8 cellular contexts compared by ENCODE assay signal in the genomic region with DNA sequence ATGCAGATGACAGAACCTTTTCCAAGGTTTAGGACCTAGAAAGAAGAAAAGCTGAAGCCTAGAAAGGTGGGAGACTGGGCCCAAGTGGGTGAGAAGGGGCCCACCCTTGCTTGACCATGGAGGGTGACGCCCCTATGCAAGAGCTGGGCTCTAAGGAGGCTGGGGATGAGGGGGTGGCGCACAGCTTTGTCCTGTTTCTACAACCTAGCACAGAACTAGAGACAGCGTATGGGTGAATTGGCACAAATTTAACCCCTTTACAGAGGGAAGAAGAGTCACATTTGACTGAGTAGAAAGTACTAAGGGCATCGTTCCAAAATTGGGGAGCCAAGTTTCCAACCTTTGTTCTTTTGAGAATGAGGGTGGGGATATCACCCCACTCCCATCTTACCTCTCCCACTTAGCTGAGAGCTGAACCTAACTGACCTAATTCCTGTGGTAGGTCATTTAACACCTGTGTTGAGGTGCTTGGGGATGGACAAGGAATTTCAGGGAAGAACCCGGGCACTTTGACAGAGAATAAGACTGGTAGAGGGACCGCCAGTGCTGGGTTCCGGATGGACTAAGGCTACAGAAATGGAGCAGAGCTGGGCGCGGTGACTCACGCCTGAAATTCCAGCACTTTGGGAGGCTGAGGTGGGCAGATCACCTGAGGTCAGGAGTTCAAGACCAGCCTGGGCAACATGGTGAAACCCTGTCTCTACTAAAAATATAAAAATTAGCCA. TPM values are rescaled to one million over a fixed set of nuclear protein-coding genes. Genes with fewer than 3 reads are reported as not detected.
DNase-seq lines count a peak whose midpoint lies in the region; ATAC-seq and TF ChIP-seq lines count a peak whose summit lies in the region.

No MANE protein-coding gene starts in this region.

- H3K4me1 Mint-ChIP-seq in stimulated activated naive CD8-positive, alpha-beta T cell treated with anti-CD3 and anti-CD28 coated beads, Interleukin-15, Interleukin-2, amounts not matched to agents 100 ng/mL and 50 ng/mL, for 24 hours (ENCODE audit: low read depth), result peaks cover 74% of the 10 kb centered on the region
- H3K4me1 Mint-ChIP-seq in chondrocyte (ENCODE audit: low read depth), result peaks cover 47% of the 10 kb centered on the region
- H3K4me1 Mint-ChIP-seq in nephron, result peaks cover 41% of the 10 kb centered on the region

- no peaks in the 10 kb centered on the region for H3K9me3 Mint-ChIP-seq in stimulated activated naive CD8-positive, alpha-beta T cell treated with anti-CD3 and anti-CD28 coated beads, Interleukin-15, Interleukin-2, amounts not matched to agents 100 ng/mL and 50 ng/mL, for 24 hours
- no peaks in the 10 kb centered on the region for H3K9me3 Mint-ChIP-seq in chondrocyte (ENCODE audit: low read depth)
- no peaks in the 10 kb centered on the region for H3K9me3 Mint-ChIP-seq in nephron

- no peak for DNase-seq in stimulated activated naive CD8-positive, alpha-beta T cell treated with anti-CD3 and anti-CD28 coated beads, Interleukin-15, Interleukin-2, amounts not matched to agents 100 U/mL and 50 U/mL, for 24 hours
- no peak for DNase-seq in chondrocyte (ENCODE audit: low spot score)
- DNase-seq in T-helper 9 cell, result no peak
- no peak for DNase-seq in amniotic stem cell (lab: John Stamatoyannopoulos, UW)

- H3K36me3 Mint-ChIP-seq in stimulated activated naive CD8-positive, alpha-beta T cell treated with anti-CD3 and anti-CD28 coated beads, Interleukin-15, Interleukin-2, amounts not matched to agents 100 ng/mL and 50 ng/mL, for 24 hours (ENCODE audit: low read depth), result peaks cover 45% of the 10 kb centered on the region
- H3K36me3 Mint-ChIP-seq in chondrocyte (ENCODE audit: low read depth) (peaks cover 28% of the 10 kb centered on the region), nephron (ENCODE audit: low read depth) (peaks cover 47% of the 10 kb centered on the region)

- H3K27ac Mint-ChIP-seq in stimulated activated naive CD8-positive, alpha-beta T cell treated with anti-CD3 and anti-CD28 coated beads, Interleukin-15, Interleukin-2, amounts not matched to agents 100 ng/mL and 50 ng/mL, for 24 hours, result peak overlapping the region; percentile 22
- H3K27ac Mint-ChIP-seq in chondrocyte (ENCODE audit: unreplicated experiment) (peak overlapping the region; percentile 49), nephron (peak overlapping the region in 1 of 3 experiments; percentile 47)

- peak overlapping the region; percentile 15 for H3K4me3 Mint-ChIP-seq in stimulated activated naive CD8-positive, alpha-beta T cell treated with anti-CD3 and anti-CD28 coated beads, Interleukin-15, Interleukin-2, amounts not matched to agents 100 ng/mL and 50 ng/mL, for 24 hours
- H3K4me3 Mint-ChIP-seq in chondrocyte (ENCODE audit: unreplicated experiment), result no peak overlapping the region
- peak overlapping the region in 2 of 3 experiments; percentile 51 to 57 for H3K4me3 Mint-ChIP-seq in nephron

- no peaks in the 10 kb centered on the region for H3K27me3 Mint-ChIP-seq in stimulated activated naive CD8-positive, alpha-beta T cell treated with anti-CD3 and anti-CD28 coated beads, Interleukin-15, Interleukin-2, amounts not matched to agents 100 ng/mL and 50 ng/mL, for 24 hours
- H3K27me3 Mint-ChIP-seq in chondrocyte (ENCODE audit: low read depth), result no peaks in the 10 kb centered on the region
- H3K27me3 Mint-ChIP-seq in nephron (ENCODE audit: low read depth), result no peaks in the 10 kb centered on the region

- ATAC-seq in stimulated activated naive CD8-positive, alpha-beta T cell treated with anti-CD3 and anti-CD28 coated beads, Interleukin-15, Interleukin-2, amounts not matched to agents 100 U/mL and 50 U/mL, for 24 hours, result no peak
- no peak for ATAC-seq in HG03045 (IDR thresholded peaks at IDR 0.05; ENCODE audit: unreplicated experiment)
- ATAC-seq in GM18861 (IDR thresholded peaks at IDR 0.05; ENCODE audit: unreplicated experiment), result no peak

- TF ChIP-seq CTCF in chondrocyte (IDR thresholded peaks at IDR 0.05), result no peak
- TF ChIP-seq CTCF in nephron (IDR thresholded peaks at IDR 0.05; ENCODE audit: unreplicated experiment in 3 of 3), result no peak

RNA-seq across cellular contexts. Expression of a gene that starts 5.3 kb away (rescaled TPM):
- 41.0 to 53.5 TPM (median 42.2 TPM) in 3 replicates for total RNA-seq in chondrocyte
